ENCODE assay signal across 16 cellular contexts in genomic region chr10:488933-489215, GRCh38.
"Had no signal": no experiment of that assay in that cellular context is flagged by ENCODE, and none has a peak within 500 bp of the region (broad histone marks: within the 10 kb centered on the region; RNA-seq: fewer than 3 reads in every experiment).

No MANE protein-coding gene starts in this region.

- ATAC-seq: activated CD8-positive, alpha-beta memory T cell treated with anti-CD3 and anti-CD28 coated beads, Interleukin-2, amount 10 ng/mL, durations not matched to agents 7 days and 5 days; activated T-cell treated with anti-CD3 and anti-CD28 coated beads, Interleukin-2, amount 50 U/mL, for 72 hours; stimulated activated memory B cell treated with anti-CD40 and anti-IgM and Interleukin-4, amounts not matched to agents 10 μg/mL and 1 μg/mL and 100 μg/mL, for 72 hours had no signal

- H3K36me3 Mint-ChIP-seq: activated CD8-positive, alpha-beta memory T cell treated with anti-CD3 and anti-CD28 coated beads, Interleukin-2, amount 10 ng/mL, durations not matched to agents 7 days and 5 days; activated naive CD8-positive, alpha-beta T cell treated with anti-CD3 and anti-CD28 coated beads for 36 hours; stimulated activated memory B cell treated with anti-CD40 and anti-IgM and Interleukin-4, amounts not matched to agents 10 μg/mL and 1 μg/mL and 100 μg/mL, for 72 hours had no signal

- H3K36me3 ChIP-seq: breast epithelium, prostate gland had no signal

- H3K4me1 ChIP-seq: breast epithelium, prostate gland had no signal

- H3K4me1 Mint-ChIP-seq: activated naive CD8-positive, alpha-beta T cell treated with anti-CD3 and anti-CD28 coated beads for 36 hours had no signal

- H3K4me3 Mint-ChIP-seq: activated CD8-positive, alpha-beta memory T cell treated with anti-CD3 and anti-CD28 coated beads, Interleukin-2, amount 10 ng/mL, durations not matched to agents 7 days and 5 days; activated naive CD8-positive, alpha-beta T cell treated with anti-CD3 and anti-CD28 coated beads for 36 hours; activated T-cell treated with anti-CD3 and anti-CD28 coated beads, Interleukin-2, amount 50 U/mL, for 72 hours; nephron progenitor cell; stimulated activated memory B cell treated with anti-CD40 and anti-IgM and Interleukin-4, amounts not matched to agents 10 μg/mL and 1 μg/mL and 100 μg/mL, for 72 hours had no signal

- H3K27ac Mint-ChIP-seq: activated CD8-positive, alpha-beta memory T cell treated with anti-CD3 and anti-CD28 coated beads, Interleukin-2, amount 10 ng/mL, durations not matched to agents 7 days and 5 days; activated naive CD8-positive, alpha-beta T cell treated with anti-CD3 and anti-CD28 coated beads for 36 hours; activated T-cell treated with anti-CD3 and anti-CD28 coated beads, Interleukin-2, amount 50 U/mL, for 72 hours; nephron progenitor cell; stimulated activated memory B cell treated with anti-CD40 and anti-IgM and Interleukin-4, amounts not matched to agents 10 μg/mL and 1 μg/mL and 100 μg/mL, for 72 hours had no signal

- H3K4me3 ChIP-seq: breast epithelium, prostate gland, tibial artery had no signal

- DNase-seq: activated CD4-positive, alpha-beta T cell treated with anti-CD3 and anti-CD28 coated beads for 1 hour; activated CD4-positive, alpha-beta T cell treated with anti-CD3 and anti-CD28 coated beads, Interleukin-2, amount 50 U/mL, for 4 hours; activated CD8-positive, alpha-beta memory T cell treated with anti-CD3 and anti-CD28 coated beads, Interleukin-2, amount 10 ng/mL, durations not matched to agents 7 days and 5 days; activated gamma-delta T cell; activated naive CD8-positive, alpha-beta T cell treated with anti-CD3 and anti-CD28 coated beads for 36 hours; activated T-cell treated with anti-CD3 and anti-CD28 coated beads, Interleukin-2, amount 50 U/mL, for 72 hours; hippocampal formation; mesendoderm; nephron progenitor cell; SHP77; stimulated activated CD4-positive, alpha-beta T cell treated with anti-CD3 and anti-CD28 coated beads, Interleukin-2, amount 100 ng/mL, for 48 hours had no signal

- H3K27me3 ChIP-seq: breast epithelium, tibial artery had no signal

- H3K9me3 ChIP-seq: breast epithelium, prostate gland, tibial artery had no signal

- H3K9me3 Mint-ChIP-seq: activated naive CD8-positive, alpha-beta T cell treated with anti-CD3 and anti-CD28 coated beads for 36 hours; activated T-cell treated with anti-CD3 and anti-CD28 coated beads, Interleukin-2, amount 50 U/mL, for 72 hours; stimulated activated memory B cell treated with anti-CD40 and anti-IgM and Interleukin-4, amounts not matched to agents 10 μg/mL and 1 μg/mL and 100 μg/mL, for 72 hours had no signal

- H3K27ac ChIP-seq: breast epithelium, epithelial cell of prostate, prostate gland, tibial artery had no signal

- H3K27me3 Mint-ChIP-seq: activated naive CD8-positive, alpha-beta T cell treated with anti-CD3 and anti-CD28 coated beads for 36 hours had no signal
